In the genomic region with DNA sequence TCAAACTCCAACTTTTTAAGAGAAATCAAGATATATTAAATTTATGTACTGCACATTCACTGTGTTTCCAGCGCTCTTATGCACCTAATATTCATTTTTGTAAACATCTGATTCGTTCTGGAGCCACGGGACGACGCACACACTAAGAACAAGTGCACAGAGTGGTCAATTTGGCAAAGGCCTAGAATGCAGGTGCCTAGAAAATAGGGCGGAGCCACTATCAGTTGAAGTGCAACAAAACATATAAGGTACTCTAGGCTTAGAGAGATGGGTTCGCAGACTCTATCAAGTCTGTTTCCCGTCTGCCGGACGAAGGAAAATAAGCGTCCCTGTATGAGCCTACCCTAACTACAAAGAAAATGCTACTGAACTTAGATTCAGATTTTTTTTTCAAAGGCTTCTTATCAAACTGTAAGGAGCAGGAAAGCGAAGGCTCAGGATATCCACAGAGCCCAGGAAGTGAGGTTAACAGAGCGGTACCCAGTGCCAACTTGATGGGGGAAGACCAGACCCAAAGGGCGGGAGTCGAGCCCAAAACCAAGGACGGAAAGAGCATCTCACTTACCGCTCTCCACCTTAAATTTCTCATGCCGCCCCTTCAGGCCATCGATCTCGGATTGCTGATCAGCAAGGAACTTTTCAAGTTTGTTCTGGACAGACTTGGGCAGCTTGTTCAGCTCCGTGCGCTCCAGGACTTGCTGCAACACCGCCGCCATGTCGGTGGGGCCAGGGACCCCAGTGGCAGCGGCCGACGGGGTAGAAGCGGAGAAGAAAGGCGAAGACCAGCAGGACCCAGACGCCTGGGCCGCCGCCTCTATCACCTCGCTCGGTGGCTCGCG, we compare ENCODE assay signal across 8 cellular contexts. TPM values are rescaled to one million over a fixed set of nuclear protein-coding genes. Genes with fewer than 3 reads are reported as not detected.
DNase-seq lines count a peak whose midpoint lies in the region; ATAC-seq, FAIRE-seq and TF ChIP-seq lines count a peak whose summit lies in the region.

No MANE protein-coding gene starts in this region.

- no peak for TF ChIP-seq POLR2A in GM12891 (IDR thresholded peaks at IDR 0.05; ENCODE audit: low read depth, low read length)

- CTCF ChIA-PET in AG04449 (lab: Yijun Ruan, JAX) = interaction anchor here (0.5 to 2.4 kb wide), 53 partner anchors 8 to 623 kb away, joined by 3 to 32 read pairs (median 4); partner anchors contain the start of gene PTGS2

- H3K27me3 ChIP-seq in WERI-Rb-1 (ENCODE audit: insufficient read depth, low read depth, severe bottlenecking) (no peaks in the 10 kb centered on the region), endocrine pancreas (ENCODE audit: control insufficient read depth, insufficient read depth, low read length) (no peaks in the 10 kb centered on the region), mucosa of rectum (ENCODE audit: control insufficient read depth in 2 of 2, insufficient read depth in 2 of 2, low read length in 2 of 2) (no peaks in the 10 kb centered on the region), thymus (ENCODE audit: control insufficient read depth, insufficient read depth) (no peaks in the 10 kb centered on the region)

- FAIRE-seq in GM12891 (lab: Jason Lieb, UNC) = peak; percentile 82

- under 1% methylated on average over 37 of the region's 37 CpGs for WGBS in thymus

- ATAC-seq in HG02763 (IDR thresholded peaks at IDR 0.05; ENCODE audit: unreplicated experiment) = peak; percentile 21

- DNase-seq in AG04449 (ENCODE audit: low read depth, low spot score) = no peak
- no peak for DNase-seq in GM12891 (ENCODE audit: insufficient read length, low spot score)
- peak; percentile 67 for DNase-seq in NCI-H1105 treated with DMSO at 0.1 percent for 48 hours (lab: John Stamatoyannopoulos, UW)
- peak; percentile 14 for DNase-seq in WERI-Rb-1

- H3K4me1 ChIP-seq in endocrine pancreas (ENCODE audit: control insufficient read depth, insufficient read depth, low read length) = peaks cover 19% of the 10 kb centered on the region
- H3K4me1 ChIP-seq in mucosa of rectum (ENCODE audit: control insufficient read depth in 2 of 2, insufficient read depth in 2 of 2, low read length in 2 of 2) = peaks cover 11 to 12% of the 10 kb centered on the region in 2 donors
- peaks cover 4% of the 10 kb centered on the region for H3K4me1 ChIP-seq in thymus (ENCODE audit: control insufficient read depth, insufficient read depth, low read length)

- POLR2A ChIA-PET in AG04449 (lab: Yijun Ruan, JAX) = interaction anchor here (0.6 to 0.9 kb wide), 3 partner anchors 14 to 306 kb away, joined by 3 to 6 read pairs (median 3); partner anchors contain the start of gene PTGS2

- H3K27ac ChIP-seq in WERI-Rb-1 = peak overlapping the region; percentile 86
- peak overlapping the region; percentile 99 to 100 for H3K27ac ChIP-seq in mucosa of rectum (ENCODE audit: low read depth in 2 of 2, low read length in 2 of 2)
- H3K27ac ChIP-seq in thymus (ENCODE audit: low read depth) = peak overlapping the region; percentile 92

- no peaks in the 10 kb centered on the region for H3K9me3 ChIP-seq in WERI-Rb-1 (ENCODE audit: severe bottlenecking)
- no peaks in the 10 kb centered on the region for H3K9me3 ChIP-seq in endocrine pancreas (ENCODE audit: control insufficient read depth, low read length)
- no peaks in the 10 kb centered on the region for H3K9me3 ChIP-seq in mucosa of rectum (ENCODE audit: control insufficient read depth in 2 of 2, low read length in 2 of 2)
- H3K9me3 ChIP-seq in thymus (ENCODE audit: control insufficient read depth) = no peaks in the 10 kb centered on the region

- peaks cover 38% of the 10 kb centered on the region for H3K36me3 ChIP-seq in WERI-Rb-1
- no peaks in the 10 kb centered on the region for H3K36me3 ChIP-seq in endocrine pancreas (ENCODE audit: control insufficient read depth, insufficient read depth, low read length)
- peaks cover 13 to 15% of the 10 kb centered on the region in 2 donors for H3K36me3 ChIP-seq in mucosa of rectum (ENCODE audit: control insufficient read depth in 2 of 2, insufficient read depth in 2 of 2, low read length in 2 of 2)
- no peaks in the 10 kb centered on the region for H3K36me3 ChIP-seq in thymus (ENCODE audit: control insufficient read depth, insufficient read depth)

- peak overlapping the region; percentile 84 for H3K4me3 ChIP-seq in AG04449 (ENCODE audit: low read depth, low read length)
- H3K4me3 ChIP-seq in WERI-Rb-1 (ENCODE audit: low read depth, low read length) = peak overlapping the region; percentile 94
- peak overlapping the region; percentile 95 for H3K4me3 ChIP-seq in endocrine pancreas (ENCODE audit: control insufficient read depth, insufficient read depth, low read length)
- peak overlapping the region; percentile 99 for H3K4me3 ChIP-seq in mucosa of rectum (ENCODE audit: low read length in 2 of 2)
- H3K4me3 ChIP-seq in thymus (ENCODE audit: low read length) = peak overlapping the region; percentile 59

- H3K9ac ChIP-seq in endocrine pancreas (ENCODE audit: control insufficient read depth, insufficient read depth, low read length) (peak overlapping the region; percentile 82), mucosa of rectum (ENCODE audit: low read depth in 1 of 2, low read length in 2 of 2) (peak overlapping the region; percentile 94 to 96)

- no peak for TF ChIP-seq CTCF in AG04449 (IDR thresholded peaks at IDR 0.05; ENCODE audit: insufficient read depth, low read length, missing control alignments)
- TF ChIP-seq CTCF in WERI-Rb-1 (IDR thresholded peaks at IDR 0.05; ENCODE audit: low read depth, low read length) = no peak

TF ChIP-seq in GM12891, 5 proteins besides CTCF, POLR2A, EP300 and RAD21:
- 0 out of 2 replicates have a peak, but pooled peaks have one; percentile 13 for TF ChIP-seq TAF1 (IDR thresholded peaks at IDR 0.05; ENCODE audit: low read depth, low read length)
- TF ChIP-seq POU2F2 (IDR thresholded peaks at IDR 0.05; ENCODE audit: low read depth, low read length) = no peak

RNA-seq across cellular contexts. Expression of gene TPR, which starts 0.5 kb away (rescaled TPM):
- 34.1 TPM for polyA plus RNA-seq in GM12891 (2012; ENCODE audit: low read depth, missing spikeins)
- polyA plus RNA-seq in thymus = 38.4 TPM

RNA-seq across cellular contexts. Expression of gene ODR4, which starts 1.1 kb away (rescaled TPM):
- 7.8 TPM for polyA plus RNA-seq in GM12891 (2012; ENCODE audit: low read depth, missing spikeins)
- 15.2 TPM for polyA plus RNA-seq in thymus

Comparison
In these comparisons a context has a peak if more than half of its experiments do, and no peak if none do; other contexts are left out.
1. DNase-seq: peak in NCI-H1105 treated with DMSO at 0.1 percent for 48 hours (single experiment) and WERI-Rb-1 (single experiment); none in AG04449 (single experiment) and GM12891 (single experiment).
2. Peak in every context shown above with its lines, with median percentiles within 50 percentile points of each other: H3K4me3 ChIP-seq and H3K27ac ChIP-seq.